ENCODE assay signal across 25 cellular contexts in genomic region chr10:90276894-90277447, GRCh38.
DNase-seq lines count a peak whose midpoint lies in the region; ATAC-seq and TF ChIP-seq lines count a peak whose summit lies in the region.
"Had no signal": no experiment of that assay in that cellular context is flagged by ENCODE, and none has a peak within 500 bp of the region (broad histone marks: within the 10 kb centered on the region; RNA-seq: fewer than 3 reads in every experiment).

No MANE protein-coding gene starts in this region.

- no peak for ATAC-seq in HG03108 (IDR thresholded peaks at IDR 0.05; ENCODE audit: unreplicated experiment)
- ATAC-seq in HG02623 (IDR thresholded peaks at IDR 0.05; ENCODE audit: unreplicated experiment) = no peak
- ATAC-seq: SK-N-SH treated with all-trans-retinoic acid at 6 μM for 48 hours had no signal

- in situ Hi-C loops in astrocyte of the spinal cord (cut with HindIII; ENCODE audit: low sequenced_read_pairs) = no loop called here

- H3K27me3 ChIP-seq in ascending aorta = no peaks in the 10 kb centered on the region
- H3K27me3 ChIP-seq: adrenal gland had no signal

- TF ChIP-seq CTCF in astrocyte of the spinal cord (IDR thresholded peaks at IDR 0.05; ENCODE audit: low read depth, low read length) (no peak), ascending aorta (IDR thresholded peaks at IDR 0.05) (no peak)

- H3K4me1 ChIP-seq in ascending aorta = no peaks in the 10 kb centered on the region
- H3K4me1 ChIP-seq: prostate gland had no signal

- peak; percentile 5 for DNase-seq in NCI-H1694 (lab: John Stamatoyannopoulos, UW)
- DNase-seq in NCI-H1694 treated with DMSO at 0.1 percent for 48 hours (lab: John Stamatoyannopoulos, UW) = no peak
- peak; percentile 5 for DNase-seq in NCI-H1092 (lab: John Stamatoyannopoulos, UW)
- DNase-seq in astrocyte of the spinal cord (ENCODE audit: low read depth, low spot score) = peak; percentile 12
- DNase-seq in left kidney (ENCODE audit: low read depth, low spot score) = peak; percentile 21
- DNase-seq in ascending aorta (ENCODE audit: low spot score in 2 of 2) = no peak
- DNase-seq: activated CD4-positive, alpha-beta T cell treated with anti-CD3 and anti-CD28 coated beads for 4 hours; activated naive CD4-positive, alpha-beta T cell; activated T-cell treated with anti-CD3 and anti-CD28 coated beads, Interleukin-2, amount 50 U/mL, for 48 hours; adrenal gland; caudate nucleus; dermis blood vessel endothelial cell; DMS53; GOT3; head of caudate nucleus; mesendoderm; NCI-H1436 treated with DMSO at 0.1 percent for 48 hours; NCI-H2171 treated with DMSO at 0.1 percent for 48 hours; NCI-H774; small intestine; stimulated activated CD4-positive, alpha-beta T cell treated with anti-CD3 and anti-CD28 coated beads, Interleukin-1b, Interleukin-23, amount 100 ng/mL, for 48 hours had no signal

- no peaks in the 10 kb centered on the region for H3K36me3 ChIP-seq in ascending aorta
- H3K36me3 ChIP-seq: adrenal gland, prostate gland had no signal

- H3K9me3 ChIP-seq in ascending aorta = no peaks in the 10 kb centered on the region
- H3K9me3 ChIP-seq: prostate gland had no signal

- H3K4me3 ChIP-seq in astrocyte of the spinal cord (ENCODE audit: low read depth, low read length) (no peak overlapping the region), ascending aorta (no peak overlapping the region)
- H3K4me3 ChIP-seq: adrenal gland, prostate gland had no signal

- intact Hi-C loops in ascending aorta (cut with DNase I) = no loop called here

- H3K27ac ChIP-seq in ascending aorta = no peak overlapping the region
- H3K27ac ChIP-seq: adrenal gland, prostate gland had no signal

Comparison
In these comparisons a context has a peak if more than half of its experiments do, and no peak if none do; other contexts are left out.
1. DNase-seq: peak in NCI-H1694 (single experiment), NCI-H1092 (single experiment), astrocyte of the spinal cord (single experiment) and left kidney (single experiment); none in NCI-H1694 treated with DMSO at 0.1 percent for 48 hours (single experiment) and ascending aorta (0 of 2).